9 cellular contexts compared by ENCODE assay signal in the genomic region with DNA sequence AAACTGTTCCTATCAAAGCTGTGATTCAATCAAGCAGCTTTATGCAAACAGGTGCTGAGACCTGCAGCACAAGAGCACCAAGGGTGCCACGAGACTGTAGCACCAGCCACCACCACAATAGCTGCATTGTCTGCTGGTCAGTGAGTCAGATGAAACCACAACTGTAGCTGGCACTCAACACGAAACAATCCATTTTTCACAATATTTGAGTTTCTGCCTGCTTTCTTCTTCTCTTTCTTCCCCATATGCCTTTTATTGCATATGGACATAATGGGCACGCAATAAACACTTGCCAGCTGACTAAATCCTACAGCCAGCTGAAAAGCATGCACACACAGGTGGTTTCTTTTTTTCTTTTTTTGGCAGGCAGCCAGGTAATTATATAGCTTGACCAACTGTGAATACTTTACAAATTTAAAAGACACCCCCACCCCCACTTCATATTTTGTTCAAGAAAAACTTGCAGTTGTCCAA. TPM values are rescaled to one million over a fixed set of nuclear protein-coding genes. Genes with fewer than 3 reads are reported as not detected.
DNase-seq lines count a peak whose midpoint lies in the region; ATAC-seq and TF ChIP-seq lines count a peak whose summit lies in the region.
"Had no signal": no experiment of that assay in that cellular context is flagged by ENCODE, and none has a peak within 500 bp of the region (broad histone marks: within the 10 kb centered on the region; RNA-seq: fewer than 3 reads in every experiment).

No MANE protein-coding gene starts in this region.

- H2BK120ac ChIP-seq in H9 (ENCODE audit: low read depth, low read length, poor library complexity, severe bottlenecking): no peak overlapping the region

- peaks cover 13 to 16% of the 10 kb centered on the region in 2 experiments for H3K4me1 Mint-ChIP-seq in H9
- H3K4me1 Mint-ChIP-seq: activated B cell treated with CpG ODN at 0.5 μM for 24 hours had no signal

- no peak overlapping the region for H3T11ph ChIP-seq in H9 (ENCODE audit: low read length)

- H3K27me3 Mint-ChIP-seq in H9 (ENCODE audit: low read depth): no peaks in the 10 kb centered on the region
- H3K27me3 Mint-ChIP-seq: activated B cell treated with CpG ODN at 0.5 μM for 24 hours had no signal

- 0 out of 7 replicates have a peak, but pooled peaks cover 0 to 2% (median 0%) of the 10 kb centered on the region in 3 experiments for H3K36me3 Mint-ChIP-seq in H9 (ENCODE audit: insufficient read depth in 1 of 3, low read depth in 3 of 3)

- H3K4me1 ChIP-seq in H9 (ENCODE audit: insufficient read depth, low read length): no peaks in the 10 kb centered on the region; the same call in 1 of the 2 replicates

- no peak overlapping the region for H2BK20ac ChIP-seq in H9 (ENCODE audit: low read depth, low read length, poor library complexity, severe bottlenecking)

- peaks cover 2% of the 10 kb centered on the region for H4K20me1 ChIP-seq in H9 (ENCODE audit: control insufficient read depth, insufficient read depth, insufficient read length)

- H4K8ac ChIP-seq in H9 (replicated peaks; ENCODE audit: insufficient read length, low read depth, low read length): no peak overlapping the region

- H3K9me3 Mint-ChIP-seq in H9: no peaks in the 10 kb centered on the region
- H3K9me3 Mint-ChIP-seq: activated B cell treated with CpG ODN at 0.5 μM for 24 hours had no signal

- no peak overlapping the region for H3K27ac Mint-ChIP-seq in H9
- H3K27ac Mint-ChIP-seq: activated B cell treated with CpG ODN at 0.5 μM for 24 hours had no signal

- H2BK15ac ChIP-seq in H9 (ENCODE audit: low read depth, low read length): no peak overlapping the region

- H2AFZ ChIP-seq in H9 (ENCODE audit: low read length): no peak overlapping the region

- no peak overlapping the region for H2BK5ac ChIP-seq in H9 (ENCODE audit: insufficient read length, low read length)

- H3K14ac ChIP-seq in H9 (ENCODE audit: insufficient read depth, low read length): no peak overlapping the region

- no peaks in the 10 kb centered on the region for H3K27me3 ChIP-seq in H9 (ENCODE audit: insufficient read depth, low read length)

- H3K9ac ChIP-seq in H9 (ENCODE audit: extremely low read depth, insufficient read length, low read length): no peak overlapping the region

- H3K9me3 ChIP-seq in H9 (ENCODE audit: control insufficient read depth, low read depth, low read length): no peaks in the 10 kb centered on the region

- H3K4me2 ChIP-seq in H9 (ENCODE audit: insufficient read depth, insufficient read length, low read length): no peak overlapping the region

- H3K27ac ChIP-seq in C4-2B (0 out of 2 replicates have a peak overlapping the region, but pooled peaks have one; percentile 11), H9 (ENCODE audit: insufficient read length, low read depth, low read length) (no peak overlapping the region), caudate nucleus (ENCODE audit: low read depth, low read length) (peak overlapping the region; percentile 90)

- H3K79me1 ChIP-seq in H9 (ENCODE audit: insufficient read depth, low read depth, low read length, poor library complexity, severe bottlenecking): no peaks in the 10 kb centered on the region

- DNase-seq in H9: no peak
- peak; percentile 96 for DNase-seq in NCI-H345 (lab: John Stamatoyannopoulos, UW)
- peak in 40 of 61 donors; percentile 6 to 70 (median 43) for DNase-seq in caudate nucleus (lab: John Stamatoyannopoulos, UW)
- DNase-seq in retinal pigment epithelial cell (ENCODE audit: low read depth): peak; percentile 94
- no peak for DNase-seq in cerebellum (ENCODE audit: low spot score)
- DNase-seq in erythroblast (lab: John Stamatoyannopoulos, UW): no peak
- DNase-seq: activated B cell treated with CpG ODN at 0.5 μM for 24 hours had no signal

- H3K23ac ChIP-seq in H9 (ENCODE audit: insufficient read length, low read depth, low read length): peak overlapping the region; percentile 19

- no peak for TF ChIP-seq CTCF in C4-2B (conservative IDR thresholded peaks at IDR 0.05)
- no peak for TF ChIP-seq CTCF in H9 (conservative IDR thresholded peaks at IDR 0.05)
- TF ChIP-seq CTCF in retinal pigment epithelial cell (conservative IDR thresholded peaks at IDR 0.05; ENCODE audit: low read depth, low read length): no peak

- no peak for ATAC-seq in GM21528 (IDR thresholded peaks at IDR 0.05; ENCODE audit: low FRiP score, unreplicated experiment)

- no peak overlapping the region for H3K4me3 ChIP-seq in retinal pigment epithelial cell (ENCODE audit: low read length)

- no peak overlapping the region for H3K4ac ChIP-seq in H9 (ENCODE audit: low read depth, low read length)

- no peak overlapping the region for H3K18ac ChIP-seq in H9 (ENCODE audit: insufficient read length, low read depth, low read length)

- no peak overlapping the region for H2BK12ac ChIP-seq in H9 (ENCODE audit: insufficient read length, low read depth, low read length)

- H3K56ac ChIP-seq in H9 (ENCODE audit: insufficient read length, low read depth, low read length): no peak overlapping the region

- H4K91ac ChIP-seq in H9 (ENCODE audit: insufficient read length, low read depth, low read length): no peak overlapping the region

- no peak overlapping the region for H4K5ac ChIP-seq in H9 (ENCODE audit: insufficient read length, low read depth, low read length)

- no peak overlapping the region for H2AK5ac ChIP-seq in H9 (ENCODE audit: insufficient read length, low read length)

- WGBS in H9 (ENCODE audit: extremely low coverage, insufficient read length, low lambda C conversion rate): no CpG with 5 or more reads among the region's 3 CpGs

- no peak overlapping the region for H3K4me3 Mint-ChIP-seq in H9
- H3K4me3 Mint-ChIP-seq: activated B cell treated with CpG ODN at 0.5 μM for 24 hours had no signal

- H3K23me2 ChIP-seq in H9 (ENCODE audit: insufficient read length, low read depth, low read length, poor library complexity, severe bottlenecking): no peaks in the 10 kb centered on the region

- H3K79me2 ChIP-seq in H9 (ENCODE audit: insufficient read depth, low read length): no peaks in the 10 kb centered on the region

- no peak for TF ChIP-seq POLR2A in erythroblast (IDR thresholded peaks at IDR 0.05; ENCODE audit: low read length)

RNA-seq across cellular contexts. Expression of a gene that starts 16.6 kb away (rescaled TPM):
- total RNA-seq in H9 (2021) (1.7 and 2.0 TPM in 2 replicates), cerebellum (5.3 TPM)
- total RNA-seq: activated B cell treated with CpG ODN at 0.5 μM for 24 hours had no signal

Comparison
In these comparisons a context has a peak if more than half of its experiments do, and no peak if none do; other contexts are left out.
1. DNase-seq: peak in NCI-H345 (single experiment), caudate nucleus (40 of 61) and retinal pigment epithelial cell (single experiment); none in H9 (single experiment), cerebellum (single experiment) and erythroblast (0 of 2).